In the genomic region with DNA sequence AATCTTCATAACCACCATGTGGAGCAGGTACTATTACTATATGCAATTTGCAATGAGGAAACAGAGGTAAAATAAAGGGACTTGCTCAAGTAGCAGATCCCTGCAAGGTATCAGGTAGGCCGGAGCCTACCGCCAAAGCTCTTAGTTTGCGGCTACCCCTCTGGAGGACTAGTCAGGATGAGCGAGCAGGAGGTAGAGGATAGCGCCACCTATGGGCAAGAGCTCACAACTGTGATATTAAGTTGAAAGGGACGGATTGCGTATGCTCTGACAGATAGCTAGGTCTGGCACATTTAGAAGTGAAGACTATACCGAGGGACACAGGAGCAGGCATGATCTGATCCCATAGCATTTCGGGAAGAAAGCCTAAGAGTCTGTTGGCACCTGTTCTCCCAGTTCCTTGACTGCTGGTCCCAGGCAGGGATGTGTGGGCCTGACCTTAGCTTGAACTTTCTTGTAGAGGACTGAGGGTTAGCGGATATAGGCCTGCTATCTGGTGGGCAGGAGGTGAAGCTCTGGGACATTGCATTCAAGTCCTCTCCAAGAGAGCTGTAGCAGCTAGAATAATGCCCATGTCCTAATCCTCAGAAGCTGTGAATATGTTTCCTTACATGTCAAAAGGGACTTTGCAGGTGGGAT, we compare ENCODE assay signal across 9 cellular contexts. TPM values are rescaled to one million over a fixed set of nuclear protein-coding genes. Genes with fewer than 3 reads are reported as not detected.
DNase-seq lines count a peak whose midpoint lies in the region; ATAC-seq and TF ChIP-seq lines count a peak whose summit lies in the region.
"Had no signal": no experiment of that assay in that cellular context is flagged by ENCODE, and none has a peak within 500 bp of the region (broad histone marks: within the 10 kb centered on the region; RNA-seq: fewer than 3 reads in every experiment).

No MANE protein-coding gene starts in this region.

- H3K27me3 ChIP-seq in BJ (ENCODE audit: control insufficient read depth, insufficient read depth, low read length): no peaks in the 10 kb centered on the region
- no peaks in the 10 kb centered on the region for H3K27me3 ChIP-seq in SU-DHL-6 (ENCODE audit: low read length)
- H3K27me3 ChIP-seq in testis: no peaks in the 10 kb centered on the region
- no peaks in the 10 kb centered on the region for H3K27me3 ChIP-seq in gastroesophageal sphincter

- intact Hi-C loops in testis (cut with DNase I; ENCODE audit: low total_unique reads): no loop called here

- H3K79me2 ChIP-seq in SU-DHL-6 (ENCODE audit: insufficient read depth, low read length): no peaks in the 10 kb centered on the region

- POLR2A ChIA-PET in BJ (lab: Charles Lee): no interaction called here

- no peak for TF ChIP-seq EP300 in gastroesophageal sphincter (IDR thresholded peaks at IDR 0.05)

- DNase-seq in BJ (ENCODE audit: low read depth) (no peak), HK-2 (ENCODE audit: unreplicated experiment) (peak; percentile 6), fibroblast of villous mesenchyme (ENCODE audit: low read depth) (peak; percentile 48), testis (peak; percentile 73)

- no peaks in the 10 kb centered on the region for H4K20me1 ChIP-seq in SU-DHL-6 (ENCODE audit: low read depth, low read length)

- H3K4me1 ChIP-seq in testis: no peaks in the 10 kb centered on the region
- no peaks in the 10 kb centered on the region for H3K4me1 ChIP-seq in gastroesophageal sphincter

- no peak overlapping the region for H3K4me2 ChIP-seq in SU-DHL-6 (ENCODE audit: low read depth, low read length, poor library complexity, severe bottlenecking)

- 57 to 67% methylated on average over 10 of the region's 10 CpGs for WGBS in testis, 2 donors
- WGBS in gastroesophageal sphincter (ENCODE audit: low coverage in 1 of 2), 2 donors: 64 to 66% methylated on average over 6 to 7 of the region's 10 CpGs

- no peaks in the 10 kb centered on the region for H3F3A ChIP-seq in SU-DHL-6 (ENCODE audit: insufficient read depth)

- no peak overlapping the region for H3K9ac ChIP-seq in SU-DHL-6 (ENCODE audit: low read length)

- TF ChIP-seq POLR2A in testis (IDR thresholded peaks at IDR 0.05) (no peak), gastroesophageal sphincter (IDR thresholded peaks at IDR 0.05) (no peak)

- H3K4me3 ChIP-seq in BJ (ENCODE audit: low read depth, low read length) (no peak overlapping the region), SU-DHL-6 (ENCODE audit: insufficient read depth, low read length, poor library complexity, severe bottlenecking) (no peak overlapping the region), fibroblast of villous mesenchyme (ENCODE audit: low read depth, low read length) (no peak overlapping the region), testis (no peak overlapping the region), gastroesophageal sphincter (no peak overlapping the region)

- H3K27ac ChIP-seq in SU-DHL-6 (ENCODE audit: low read depth, low read length): no peak overlapping the region
- no peak overlapping the region for H3K27ac ChIP-seq in testis
- no peak overlapping the region for H3K27ac ChIP-seq in gastroesophageal sphincter

- no peaks in the 10 kb centered on the region for H3K9me2 ChIP-seq in SU-DHL-6 (replicated peaks; ENCODE audit: insufficient read depth, low read length)

- ATAC-seq in GM18502 (IDR thresholded peaks at IDR 0.05; ENCODE audit: poor library complexity, unreplicated experiment) (peak; percentile 73), gastroesophageal sphincter (no peak), GM21528 (IDR thresholded peaks at IDR 0.05; ENCODE audit: low FRiP score, unreplicated experiment) (no peak)

- H3K36me3 ChIP-seq in BJ (ENCODE audit: control insufficient read depth, insufficient read depth, low read length) (no peaks in the 10 kb centered on the region), SU-DHL-6 (ENCODE audit: low read length) (no peaks in the 10 kb centered on the region), testis (ENCODE audit: low read depth, missing control alignments) (no peaks in the 10 kb centered on the region), gastroesophageal sphincter (no peaks in the 10 kb centered on the region)

- H2AFZ ChIP-seq in SU-DHL-6 (ENCODE audit: low read depth, low read length, severe bottlenecking): no peak overlapping the region

- TF ChIP-seq CTCF in BJ (IDR thresholded peaks at IDR 0.05; ENCODE audit: insufficient read depth, low read depth, low read length) (peak; percentile 67), SU-DHL-6 (IDR thresholded peaks at IDR 0.05; ENCODE audit: insufficient read depth, low read length, poor library complexity, severe bottlenecking) (peak; percentile 65), fibroblast of villous mesenchyme (IDR thresholded peaks at IDR 0.05; ENCODE audit: insufficient read depth, low read depth, low read length) (peak; percentile 67), testis (IDR thresholded peaks at IDR 0.05) (peak in 2 of 3 experiments; percentile 26 to 54), gastroesophageal sphincter (IDR thresholded peaks at IDR 0.05) (no peak)

- H3K9me3 ChIP-seq in SU-DHL-6 (ENCODE audit: insufficient read depth, low read length) (no peaks in the 10 kb centered on the region), testis (no peaks in the 10 kb centered on the region), gastroesophageal sphincter (peaks cover 0 to 3% (median 0%) of the 10 kb centered on the region in 3 donors)

- CTCF ChIA-PET in BJ (lab: Yijun Ruan, JAX): interaction anchor here (0.6 to 3.1 kb wide), 24 partner anchors 9 to 750 kb away, joined by 3 to 14 read pairs (median 4); no protein-coding TSS in a partner anchor

RNA-seq across cellular contexts. Expression of gene SLC17A8, which starts 48.0 kb away (rescaled TPM):
- polyA plus RNA-seq in BJ (2011; rRNA removed) (not detected in 2 replicates), testis (ENCODE audit: insufficient read depth, low read depth, low replicate concordance) (0.28 TPM)
- not detected in 2 replicates for polyA minus RNA-seq in BJ (2011; rRNA and poly(A)+ RNA removed)
- total RNA-seq in fibroblast of villous mesenchyme (not detected in 2 replicates), testis (under 1 TPM; 0.08 to 0.37 TPM), gastroesophageal sphincter (not detected)
- polyA plus RNA-seq: IgD-negative memory B cell had no signal

Comparison
In these comparisons a context has a peak if more than half of its experiments do, and no peak if none do; other contexts are left out.
1. CTCF ChIP-seq: peak in BJ (single experiment), SU-DHL-6 (single experiment), fibroblast of villous mesenchyme (single experiment) and testis (2 of 3); none in gastroesophageal sphincter (0 of 4).